ENCODE assay signal across 1 cellular context in genomic region chr11:123330071-123330470, GRCh38.
A peak's percentile ranks its signal among the peaks of the same experiment; 100 is the strongest.
TF ChIP-seq lines count a peak whose summit lies in the region.

No MANE protein-coding gene starts in this region.

TF ChIP-seq in SK-N-SH treated with all-trans-retinoic acid at 6 μM for 48 hours, 23 proteins besides CTCF, POLR2A, EP300 and RAD21 (continued from another document):
- no peak for TF ChIP-seq POU6F1 (CRISPR knock-in tag; IDR thresholded peaks at IDR 0.05; ENCODE audit: borderline replicate concordance, low read depth)
- TF ChIP-seq ZNF70 (CRISPR knock-in tag; IDR thresholded peaks at IDR 0.05): no peak
- TF ChIP-seq PATZ1 (CRISPR knock-in tag; IDR thresholded peaks at IDR 0.05; ENCODE audit: borderline replicate concordance): no peak
- no peak for TF ChIP-seq CSDC2 (CRISPR knock-in tag; IDR thresholded peaks at IDR 0.05)
- peak; percentile 46; the same call in 1 of the 2 replicates for TF ChIP-seq TCF4 (CRISPR knock-in tag; IDR thresholded peaks at IDR 0.05; ENCODE audit: borderline replicate concordance)
- TF ChIP-seq ZNF565 (CRISPR knock-in tag; conservative IDR thresholded peaks at IDR 0.05; ENCODE audit: low read depth): no peak
- no peak for TF ChIP-seq RARB (CRISPR knock-in tag; IDR thresholded peaks at IDR 0.05)
- TF ChIP-seq CREB5 (CRISPR knock-in tag; IDR thresholded peaks at IDR 0.05; ENCODE audit: low read depth): no peak
- no peak for TF ChIP-seq ZC3H10 (CRISPR knock-in tag; IDR thresholded peaks at IDR 0.05)
- no peak for TF ChIP-seq CSRNP3 (CRISPR knock-in tag; IDR thresholded peaks at IDR 0.05)
- no peak for TF ChIP-seq OSR1 (CRISPR knock-in tag; IDR thresholded peaks at IDR 0.05)
- peak; percentile 88 for TF ChIP-seq ISL1 (CRISPR knock-in tag; IDR thresholded peaks at IDR 0.05)
- TF ChIP-seq ZFP3 (CRISPR knock-in tag; IDR thresholded peaks at IDR 0.05): no peak
- no peak for TF ChIP-seq GLIS3 (CRISPR knock-in tag; IDR thresholded peaks at IDR 0.05)
- TF ChIP-seq ZNF8 (CRISPR knock-in tag; IDR thresholded peaks at IDR 0.05): no peak
- 0 out of 2 replicates have a peak, but pooled peaks have one; percentile 9 for TF ChIP-seq SNAI2 (CRISPR knock-in tag; IDR thresholded peaks at IDR 0.05)
- TF ChIP-seq ARNTL (CRISPR knock-in tag; IDR thresholded peaks at IDR 0.05; ENCODE audit: borderline replicate concordance, low read depth): no peak
